9 cellular contexts compared by ENCODE assay signal in genomic region chr9:81685763-81686613, GRCh38. TPM values are rescaled to one million over a fixed set of nuclear protein-coding genes. Genes with fewer than 3 reads are reported as not detected.
DNase-seq lines count a peak whose midpoint lies in the region; ATAC-seq and TF ChIP-seq lines count a peak whose summit lies in the region.
"Had no signal": no experiment of that assay in that cellular context is flagged by ENCODE, and none has a peak within 500 bp of the region (broad histone marks: within the 10 kb centered on the region; RNA-seq: fewer than 3 reads in every experiment).

No MANE protein-coding gene starts in this region.

- DNase-seq in EH (ENCODE audit: low read depth) (peak; percentile 46), NCI-H226 (peak; percentile 38), esophagus muscularis mucosa (ENCODE audit: extremely low spot score) (no peak), psoas muscle (no peak), COLO829 (ENCODE audit: low spot score) (no peak)
- DNase-seq in activated T-cell treated with anti-CD3 and anti-CD28 coated beads, Interleukin-2, amount 50 U/mL, for 4 hours: no peak
- DNase-seq: activated CD4-positive, alpha-beta T cell treated with anti-CD3 and anti-CD28 coated beads, Interleukin-2, amount 50 U/mL, for 1 hour had no signal

- no peaks in the 10 kb centered on the region for H3K9me3 Mint-ChIP-seq in activated T-cell treated with anti-CD3 and anti-CD28 coated beads, Interleukin-2, amount 50 U/mL, for 4 hours

- H3K27me3 Mint-ChIP-seq in activated T-cell treated with anti-CD3 and anti-CD28 coated beads, Interleukin-2, amount 50 U/mL, for 4 hours (ENCODE audit: low read depth): peaks cover 22% of the 10 kb centered on the region

- H3K27ac ChIP-seq in esophagus muscularis mucosa (replicated peaks in 1 of 4) (peak overlapping the region in 3 of 4 donors; percentile 95 to 97 (median 97)), psoas muscle (peak overlapping the region; percentile 3)

- H3K4me3 Mint-ChIP-seq in activated T-cell treated with anti-CD3 and anti-CD28 coated beads, Interleukin-2, amount 50 U/mL, for 4 hours: no peak overlapping the region

- TF ChIP-seq CTCF in esophagus muscularis mucosa (IDR thresholded peaks at IDR 0.05): peak in 2 of 3 experiments; percentile 41
- peak; percentile 17 for TF ChIP-seq CTCF in psoas muscle (IDR thresholded peaks at IDR 0.05)

- H3K27me3 ChIP-seq in esophagus muscularis mucosa (no peaks in the 10 kb centered on the region), psoas muscle (ENCODE audit: insufficient read depth in 3 of 3, low read length in 2 of 3) (no peaks in the 10 kb centered on the region)

- H3K36me3 ChIP-seq in esophagus muscularis mucosa: peaks cover 3 to 30% (median 11%) of the 10 kb centered on the region in 4 donors
- peaks cover 0 to 17% of the 10 kb centered on the region in 2 donors for H3K36me3 ChIP-seq in psoas muscle (ENCODE audit: insufficient read depth in 1 of 2, low read depth in 1 of 2)

- 34% methylated on average over 5 of the region's 5 CpGs for whole genome bisulfite sequencing in esophagus muscularis mucosa
- WGBS in psoas muscle, 3 donors: 47 to 52% (median 48%) methylated on average over 5 of the region's 5 CpGs

- H3K4me1 ChIP-seq in esophagus muscularis mucosa (peaks cover 28 to 67% (median 62%) of the 10 kb centered on the region in 4 donors), psoas muscle (peaks cover 41% of the 10 kb centered on the region)

- H3K9me3 ChIP-seq in esophagus muscularis mucosa (no peaks in the 10 kb centered on the region), psoas muscle (no peaks in the 10 kb centered on the region)

- intact Hi-C loops in esophagus muscularis mucosa (cut with DNase I): loop anchor here (2.0 to 10.0 kb wide), 2 partner anchors 161 to 291 kb away; no protein-coding TSS in a partner anchor
- intact Hi-C loops in psoas muscle (cut with DNase I): loop anchor here (1.0 to 10.0 kb wide), 9 partner anchors 64 to 921 kb away; no protein-coding TSS in a partner anchor

- ATAC-seq in psoas muscle (no peak), HG02571 (IDR thresholded peaks at IDR 0.05; ENCODE audit: unreplicated experiment) (no peak), GM21576 (IDR thresholded peaks at IDR 0.05; ENCODE audit: unreplicated experiment) (no peak)
- ATAC-seq in activated T-cell treated with anti-CD3 and anti-CD28 coated beads, Interleukin-2, amount 50 U/mL, for 4 hours: no peak

- no peak for TF ChIP-seq POLR2A in esophagus muscularis mucosa (IDR thresholded peaks at IDR 0.05; ENCODE audit: low read depth)

- no peaks in the 10 kb centered on the region for H3K36me3 Mint-ChIP-seq in activated T-cell treated with anti-CD3 and anti-CD28 coated beads, Interleukin-2, amount 50 U/mL, for 4 hours (ENCODE audit: insufficient read depth)

- H3K4me1 Mint-ChIP-seq in activated T-cell treated with anti-CD3 and anti-CD28 coated beads, Interleukin-2, amount 50 U/mL, for 4 hours (ENCODE audit: low read depth): peaks cover 21% of the 10 kb centered on the region

- TF ChIP-seq EP300 in esophagus muscularis mucosa (IDR thresholded peaks at IDR 0.05): no peak

- peak overlapping the region; percentile 73 to 92 (median 91) for H3K4me3 ChIP-seq in esophagus muscularis mucosa
- peak overlapping the region; percentile 86 for H3K4me3 ChIP-seq in psoas muscle

RNA-seq across cellular contexts. Expression of gene TLE1, which starts 3.4 kb away (rescaled TPM):
- 100 to 1,000 TPM in 1 of 4 donors, 10 to 100 TPM in 3; 52.3 to 125 (median 76.8) TPM for total RNA-seq in esophagus muscularis mucosa
- total RNA-seq in psoas muscle: 10 to 100 TPM; 14.6 to 40.9 (median 35.7) TPM
- polyA plus RNA-seq in psoas muscle: 10 to 100 TPM; 16.0 to 46.7 (median 31.1) TPM
- total RNA-seq in activated T-cell treated with anti-CD3 and anti-CD28 coated beads, Interleukin-2, amount 50 U/mL, for 4 hours: under 1 TPM; 0.35 to 0.55 (median 0.49) TPM

Comparison
In these comparisons a context has a peak if more than half of its experiments do, and no peak if none do; other contexts are left out.
1. DNase-seq: peak in EH (single experiment) and NCI-H226 (single experiment); none in esophagus muscularis mucosa (single experiment), psoas muscle (0 of 2), COLO829 (single experiment) and activated T-cell treated with anti-CD3 and anti-CD28 coated beads, Interleukin-2, amount 50 U/mL, for 4 hours (single experiment).
2. RNA of gene TLE1, which starts 3.4 kb away (total RNA-seq): 52.3 to 125 TPM in esophagus muscularis mucosa and 14.6 to 40.9 TPM in psoas muscle; 0.35 to 0.55 TPM in activated T-cell treated with anti-CD3 and anti-CD28 coated beads, Interleukin-2, amount 50 U/mL, for 4 hours; every median in the first group is over 10 times any median in the second.